Comparison of ENCODE assay signal across 11 cellular contexts in genomic region chr12:52395761-52396434, GRCh38. TPM values are rescaled to one million over a fixed set of nuclear protein-coding genes. Genes with fewer than 3 reads are reported as not detected.
A peak's percentile ranks its signal among the peaks of the same experiment; 100 is the strongest.
DNase-seq lines count a peak whose midpoint lies in the region; ATAC-seq and TF ChIP-seq lines count a peak whose summit lies in the region.
"Had no signal": no experiment of that assay in that cellular context is flagged by ENCODE, and none has a peak within 500 bp of the region (broad histone marks: within the 10 kb centered on the region; RNA-seq: fewer than 3 reads in every experiment).

No MANE protein-coding gene starts in this region.

- in situ Hi-C loops in astrocyte of the spinal cord (cut with HindIII; ENCODE audit: low sequenced_read_pairs), result no loop called here

- H3K27ac Mint-ChIP-seq in neural progenitor cell, result no peak overlapping the region
- H3K27ac Mint-ChIP-seq: natural killer cell treated with Interleukin-12 subunit alpha and Interleukin-12 subunit beta and Interleukin-15 and Interleukin-18, amount 100 ng/mL, for 72 hours; stimulated activated naive B cell treated with anti-CD40 and anti-IgM and Interleukin-4, amounts not matched to agents 10 μg/mL and 1 μg/mL and 100 μg/mL, for 72 hours had no signal

- H3K36me3 ChIP-seq in neural progenitor cell, result no peaks in the 10 kb centered on the region

- H3K9ac ChIP-seq in neural progenitor cell, result no peak overlapping the region

- no peaks in the 10 kb centered on the region for H3K9me3 ChIP-seq in neural progenitor cell (ENCODE audit: low read depth)

- no peaks in the 10 kb centered on the region for H3K9me3 Mint-ChIP-seq in neural progenitor cell
- H3K9me3 Mint-ChIP-seq: natural killer cell treated with Interleukin-12 subunit alpha and Interleukin-12 subunit beta and Interleukin-15 and Interleukin-18, amount 100 ng/mL, for 72 hours; stimulated activated naive B cell treated with anti-CD40 and anti-IgM and Interleukin-4, amounts not matched to agents 10 μg/mL and 1 μg/mL and 100 μg/mL, for 72 hours had no signal

- no peaks in the 10 kb centered on the region for H4K20me1 ChIP-seq in neural progenitor cell (ENCODE audit: low read depth)

- no peaks in the 10 kb centered on the region for H3K36me3 Mint-ChIP-seq in neural progenitor cell
- H3K36me3 Mint-ChIP-seq: natural killer cell treated with Interleukin-12 subunit alpha and Interleukin-12 subunit beta and Interleukin-15 and Interleukin-18, amount 100 ng/mL, for 72 hours; stimulated activated naive B cell treated with anti-CD40 and anti-IgM and Interleukin-4, amounts not matched to agents 10 μg/mL and 1 μg/mL and 100 μg/mL, for 72 hours had no signal

- no peak for ATAC-seq in GM21381 (IDR thresholded peaks at IDR 0.05; ENCODE audit: unreplicated experiment)
- ATAC-seq in GM18907 (IDR thresholded peaks at IDR 0.05; ENCODE audit: unreplicated experiment), result no peak

- H3K4me3 Mint-ChIP-seq in neural progenitor cell, result no peak overlapping the region
- H3K4me3 Mint-ChIP-seq: natural killer cell treated with Interleukin-12 subunit alpha and Interleukin-12 subunit beta and Interleukin-15 and Interleukin-18, amount 100 ng/mL, for 72 hours; stimulated activated naive B cell treated with anti-CD40 and anti-IgM and Interleukin-4, amounts not matched to agents 10 μg/mL and 1 μg/mL and 100 μg/mL, for 72 hours had no signal

- no peak overlapping the region for H3K27ac ChIP-seq in neural progenitor cell
- H3K27ac ChIP-seq: SK-N-MC had no signal

- H3K27me3 Mint-ChIP-seq in neural progenitor cell (ENCODE audit: insufficient read depth, low read depth), result peaks cover 8% of the 10 kb centered on the region

- H3K4me3 ChIP-seq in astrocyte of the spinal cord (ENCODE audit: low read depth, low read length) (no peak overlapping the region), neural progenitor cell (no peak overlapping the region)
- H3K4me3 ChIP-seq: SK-N-MC had no signal

- DNase-seq in NCI-H1417 (lab: John Stamatoyannopoulos, UW) (peak; percentile 21 to 40 (median 27)), NCI-H1417 treated with DMSO at 0.1 percent for 48 hours (lab: John Stamatoyannopoulos, UW) (no peak), astrocyte of the spinal cord (ENCODE audit: low read depth, low spot score) (no peak), neural progenitor cell (ENCODE audit: low spot score) (peak; percentile 54), epidermal melanocyte (ENCODE audit: insufficient read length, low spot score) (no peak)
- DNase-seq: stimulated activated naive B cell treated with anti-CD40 and anti-IgM and Interleukin-4, amounts not matched to agents 10 μg/mL and 1 μg/mL and 100 μg/mL, for 72 hours had no signal

- no peaks in the 10 kb centered on the region for H3K27me3 ChIP-seq in neural progenitor cell

- H3K79me2 ChIP-seq in neural progenitor cell (ENCODE audit: low read depth), result no peaks in the 10 kb centered on the region

- H3K4me1 ChIP-seq in neural progenitor cell, result no peaks in the 10 kb centered on the region

- peak; percentile 73 for TF ChIP-seq CTCF in LNCAP (IDR thresholded peaks at IDR 0.05)
- peak; percentile 23 for TF ChIP-seq CTCF in astrocyte of the spinal cord (IDR thresholded peaks at IDR 0.05; ENCODE audit: low read depth, low read length)
- peak; percentile 55 for TF ChIP-seq CTCF in neural progenitor cell (IDR thresholded peaks at IDR 0.05)

- H2AFZ ChIP-seq in neural progenitor cell (replicated peaks), result no peak overlapping the region

- no peaks in the 10 kb centered on the region for H3K4me1 Mint-ChIP-seq in neural progenitor cell
- H3K4me1 Mint-ChIP-seq: stimulated activated naive B cell treated with anti-CD40 and anti-IgM and Interleukin-4, amounts not matched to agents 10 μg/mL and 1 μg/mL and 100 μg/mL, for 72 hours had no signal

- no peaks in the 10 kb centered on the region for H3F3A ChIP-seq in neural progenitor cell (ENCODE audit: low read depth)

- no peak overlapping the region for H3K4me2 ChIP-seq in neural progenitor cell

RNA-seq across cellular contexts. Expression of gene KRT82, which starts 10.2 kb away (rescaled TPM):
- total RNA-seq in neural progenitor cell (ENCODE audit: low replicate concordance), result not detected in 2 replicates
- total RNA-seq: natural killer cell treated with Interleukin-12 subunit alpha and Interleukin-12 subunit beta and Interleukin-15 and Interleukin-18, amount 100 ng/mL, for 72 hours had no signal

RNA-seq across cellular contexts. Expression of gene KRT84, which starts 10.4 kb away (rescaled TPM):
- total RNA-seq in neural progenitor cell (ENCODE audit: low replicate concordance), result not detected in 2 replicates
- total RNA-seq: natural killer cell treated with Interleukin-12 subunit alpha and Interleukin-12 subunit beta and Interleukin-15 and Interleukin-18, amount 100 ng/mL, for 72 hours had no signal

RNA-seq across cellular contexts. Expression of gene KRT85, which starts 28.6 kb away (rescaled TPM):
- total RNA-seq in neural progenitor cell (ENCODE audit: low replicate concordance), result not detected in 2 replicates
- total RNA-seq: natural killer cell treated with Interleukin-12 subunit alpha and Interleukin-12 subunit beta and Interleukin-15 and Interleukin-18, amount 100 ng/mL, for 72 hours had no signal

RNA-seq across cellular contexts. Expression of gene KRT75, which starts 38.3 kb away (rescaled TPM):
- total RNA-seq in neural progenitor cell (ENCODE audit: low replicate concordance), result not detected in 2 replicates
- total RNA-seq: natural killer cell treated with Interleukin-12 subunit alpha and Interleukin-12 subunit beta and Interleukin-15 and Interleukin-18, amount 100 ng/mL, for 72 hours had no signal

RNA-seq across cellular contexts. Expression of gene KRT6B, which starts 56.0 kb away (rescaled TPM):
- not detected in 2 replicates for total RNA-seq in neural progenitor cell (ENCODE audit: low replicate concordance)
- total RNA-seq: natural killer cell treated with Interleukin-12 subunit alpha and Interleukin-12 subunit beta and Interleukin-15 and Interleukin-18, amount 100 ng/mL, for 72 hours had no signal

Comparison
In these comparisons a context has a peak if more than half of its experiments do, and no peak if none do; other contexts are left out.
1. DNase-seq: peak in NCI-H1417 (3 of 3) and neural progenitor cell (single experiment); none in NCI-H1417 treated with DMSO at 0.1 percent for 48 hours (single experiment), astrocyte of the spinal cord (single experiment) and epidermal melanocyte (single experiment).
2. CTCF ChIP-seq: peak in every context shown above with its lines; median percentile 73 in LNCAP; 55 in neural progenitor cell; 23 in astrocyte of the spinal cord.